15 cellular contexts compared by ENCODE assay signal in the genomic region with DNA sequence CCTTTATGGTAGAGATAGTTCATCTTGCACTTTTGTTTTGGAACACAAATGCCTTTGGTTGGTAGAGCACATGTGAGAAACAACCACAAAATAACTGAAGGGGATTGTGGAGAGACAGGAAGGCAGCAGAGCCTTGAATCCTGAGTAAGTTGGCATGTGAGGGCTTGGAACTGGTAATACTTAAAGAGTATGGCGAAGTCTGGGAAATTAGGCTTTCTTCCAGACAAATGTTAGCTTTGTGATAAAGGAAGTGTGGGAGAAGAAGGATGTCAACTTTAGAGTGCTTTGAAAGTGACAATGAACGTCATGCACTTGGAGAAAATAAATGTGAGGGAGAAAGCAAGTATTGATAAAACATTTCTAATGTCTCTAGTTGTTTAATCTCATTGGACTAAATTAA.
"Had no signal": no experiment of that assay in that cellular context is flagged by ENCODE, and none has a peak within 500 bp of the region (broad histone marks: within the 10 kb centered on the region; RNA-seq: fewer than 3 reads in every experiment).

No MANE protein-coding gene starts in this region.

- H3K27me3 ChIP-seq: dorsolateral prefrontal cortex, gastrocnemius medialis, neutrophil, sigmoid colon had no signal

- ATAC-seq: gastrocnemius medialis; naive thymus-derived CD8-positive, alpha-beta T cell; psoas muscle had no signal

- H3K4me1 ChIP-seq: gastrocnemius medialis, psoas muscle had no signal

- H3K36me3 ChIP-seq: gastrocnemius medialis, neutrophil, sigmoid colon had no signal

- H3K9me3 ChIP-seq: gastrocnemius medialis, neutrophil, psoas muscle, sigmoid colon had no signal

- H3K27ac ChIP-seq: coronary artery, dorsolateral prefrontal cortex, gastrocnemius medialis, neutrophil, psoas muscle, sigmoid colon had no signal

- H3K4me3 ChIP-seq: coronary artery, dorsolateral prefrontal cortex, gastrocnemius medialis, psoas muscle, sigmoid colon had no signal

- DNase-seq: dorsolateral prefrontal cortex; effector CD8-positive, alpha-beta T cell; gastrocnemius medialis; islet precursor cell; mesendoderm; naive thymus-derived CD8-positive, alpha-beta T cell; psoas muscle; retina; sigmoid colon; small intestine; stimulated activated CD4-positive, alpha-beta T cell treated with anti-CD3 and anti-CD28 coated beads, Interleukin-2, amount 100 ng/mL, for 48 hours; stimulated activated naive CD4-positive, alpha-beta T cell treated with Interleukin-2 at 50 U/mL for 16 hours; trophoblast cell had no signal
